ENCODE assay signal across 9 cellular contexts in the genomic region with DNA sequence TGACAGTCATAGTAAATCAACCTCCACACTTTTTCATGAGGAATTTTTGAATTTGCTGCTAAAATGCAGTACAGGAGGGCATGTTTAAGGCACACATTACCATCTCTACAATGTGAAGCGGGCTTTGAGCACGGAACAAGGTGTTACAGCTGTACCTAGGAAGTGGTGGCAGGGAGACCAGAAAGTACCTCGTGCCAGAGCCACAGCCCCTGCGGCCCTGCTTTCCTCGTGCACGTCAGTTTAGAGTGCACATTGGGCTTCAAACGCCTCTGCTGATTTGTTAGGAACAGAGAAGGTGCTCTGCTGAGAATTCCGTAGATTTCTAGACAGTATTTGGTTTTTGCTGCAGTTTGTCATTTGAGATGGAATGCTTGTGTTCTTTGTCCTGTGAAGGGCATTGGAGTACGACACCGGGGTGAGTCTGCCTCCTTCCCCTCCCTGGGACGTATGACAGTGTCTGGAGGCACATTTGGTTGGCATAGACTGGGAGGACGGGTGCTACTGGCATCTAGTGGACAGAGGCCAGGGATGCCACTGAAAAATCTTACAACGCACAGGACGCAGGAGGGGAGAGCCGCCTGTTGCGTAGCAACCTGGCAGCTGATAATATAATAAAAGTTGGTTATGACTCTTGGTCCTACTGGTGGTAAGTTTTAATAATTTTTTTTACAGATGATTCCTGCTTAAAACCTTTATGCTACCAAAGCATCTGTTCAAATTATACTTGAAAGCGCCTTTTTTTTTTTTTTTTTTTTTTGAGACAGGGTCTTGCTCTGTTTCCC. TPM values are rescaled to one million over a fixed set of nuclear protein-coding genes. Genes with fewer than 3 reads are reported as not detected.
DNase-seq lines count a peak whose midpoint lies in the region; ATAC-seq and TF ChIP-seq lines count a peak whose summit lies in the region.
"Had no signal": no experiment of that assay in that cellular context is flagged by ENCODE, and none has a peak within 500 bp of the region (broad histone marks: within the 10 kb centered on the region; RNA-seq: fewer than 3 reads in every experiment).

No MANE protein-coding gene starts in this region.

- H3K27ac ChIP-seq in GM23338 (ENCODE audit: low read depth) (peak overlapping the region; percentile 8; the same call in 1 of the 2 replicates), SK-N-SH (ENCODE audit: low read depth in 2 of 2, low read length in 1 of 2) (peak overlapping the region; percentile 47 to 63)

- TF ChIP-seq CTCF in GM23338 (conservative IDR thresholded peaks at IDR 0.05; ENCODE audit: low read depth in 2 of 2): peak; percentile 25 to 35
- peak; percentile 88 for TF ChIP-seq CTCF in SK-N-SH (IDR thresholded peaks at IDR 0.05)
- no peak for TF ChIP-seq CTCF in omental fat pad (IDR thresholded peaks at IDR 0.05)

- H3K4me3 ChIP-seq in GM23338 (no peak overlapping the region), SK-N-SH (ENCODE audit: low read depth in 2 of 2, low read length in 1 of 2) (no peak overlapping the region)

- DNase-seq in AG20443 (ENCODE audit: low spot score) (peak; percentile 64), GM23338 (ENCODE audit: low spot score) (no peak), SK-N-SH (peak; percentile 88), fibroblast of gingiva (ENCODE audit: low read depth) (peak; percentile 82), omental fat pad (ENCODE audit: low spot score) (no peak)
- no peak for DNase-seq in stimulated activated CD4-positive, alpha-beta T cell treated with anti-CD3 and anti-CD28 coated beads, Interleukin-2, amount 100 ng/mL, for 48 hours
- DNase-seq: naive B cell had no signal

- peaks cover 4% of the 10 kb centered on the region for H3K27me3 Mint-ChIP-seq in GM23338 (ENCODE audit: insufficient read depth, low read depth, poor library complexity)
- H3K27me3 Mint-ChIP-seq: naive B cell had no signal

- H3K36me3 ChIP-seq in GM23338 (ENCODE audit: insufficient read depth) (no peaks in the 10 kb centered on the region), SK-N-SH (replicated peaks in 1 of 2; ENCODE audit: control insufficient read depth in 1 of 2, insufficient read depth in 2 of 2, low read length in 1 of 2) (peaks cover 0 to 4% of the 10 kb centered on the region in 2 experiments)

- H3K36me3 Mint-ChIP-seq in GM23338 (ENCODE audit: low read depth): no peaks in the 10 kb centered on the region
- H3K36me3 Mint-ChIP-seq: naive B cell had no signal

- H3K9me3 ChIP-seq in SK-N-SH: no peaks in the 10 kb centered on the region

- POLR2A ChIA-PET in SK-N-SH (lab: Yijun Ruan, JAX): interaction anchor here (0.8 kb wide), 1 partner anchor 145 kb away, joined by 3 read pairs; no protein-coding TSS in a partner anchor

- no peaks in the 10 kb centered on the region for H3K9me2 ChIP-seq in GM23338 (ENCODE audit: insufficient read depth)
- H3K9me2 ChIP-seq in SK-N-SH: no peaks in the 10 kb centered on the region

- CTCF ChIA-PET in SK-N-SH (lab: Yijun Ruan, JAX): interaction anchor here (0.6 to 5.4 kb wide), 30 partner anchors 9 to 303 kb away, joined by 3 to 35 read pairs (median 4); a partner anchor contains a TSS

- H3K4me3 Mint-ChIP-seq in GM23338: no peak overlapping the region
- H3K4me3 Mint-ChIP-seq: naive B cell had no signal

- ATAC-seq in GM23338 (peak; percentile 66), omental fat pad (ENCODE audit: low FRiP score) (peak; percentile 82), GM21529 (IDR thresholded peaks at IDR 0.05; ENCODE audit: unreplicated experiment) (no peak), GM19023 (IDR thresholded peaks at IDR 0.05; ENCODE audit: unreplicated experiment) (no peak)

- H3K27ac Mint-ChIP-seq in GM23338: peak overlapping the region; percentile 47; the same call in 1 of the 2 replicates

- peaks cover 79% of the 10 kb centered on the region for H4K20me1 ChIP-seq in GM23338 (replicated peaks; ENCODE audit: insufficient read depth)
- peaks cover 97% of the 10 kb centered on the region for H4K20me1 ChIP-seq in SK-N-SH (ENCODE audit: insufficient read depth)

- TF ChIP-seq EP300 in SK-N-SH (IDR thresholded peaks at IDR 0.05; ENCODE audit: borderline replicate concordance in 1 of 2, low read depth in 1 of 2, low read length in 1 of 2): no peak

- H3F3A ChIP-seq in GM23338 (replicated peaks; ENCODE audit: low read depth): 0 out of 2 replicates have a peak, but pooled peaks cover 6% of the 10 kb centered on the region
- peaks cover 39% of the 10 kb centered on the region for H3F3A ChIP-seq in SK-N-SH (replicated peaks; ENCODE audit: insufficient read depth)

- 32% methylated on average over 17 of the region's 17 CpGs for WGBS in SK-N-SH (ENCODE audit: low lambda C conversion rate)

- H2AFZ ChIP-seq in GM23338: no peak overlapping the region
- no peak overlapping the region for H2AFZ ChIP-seq in SK-N-SH (ENCODE audit: low read depth)

- H3K4me1 ChIP-seq in GM23338 (ENCODE audit: insufficient read depth) (peaks cover 2% of the 10 kb centered on the region; the same call in 1 of the 2 replicates), SK-N-SH (ENCODE audit: control insufficient read depth in 1 of 2, insufficient read depth in 2 of 2, low read depth in 1 of 2, low read length in 1 of 2) (peaks cover 25 to 34% of the 10 kb centered on the region in 2 experiments)

- peaks cover 100% of the 10 kb centered on the region for H3K79me2 ChIP-seq in GM23338 (replicated peaks; ENCODE audit: insufficient read depth)
- H3K79me2 ChIP-seq in SK-N-SH (ENCODE audit: insufficient read depth): peaks cover 100% of the 10 kb centered on the region

- peaks cover 25% of the 10 kb centered on the region for H3K4me1 Mint-ChIP-seq in GM23338

- peak; percentile 93 for TF ChIP-seq RAD21 in SK-N-SH (IDR thresholded peaks at IDR 0.05; ENCODE audit: low read length)

- no peaks in the 10 kb centered on the region for H3K9me3 Mint-ChIP-seq in GM23338
- H3K9me3 Mint-ChIP-seq: naive B cell had no signal

- H3K9ac ChIP-seq in SK-N-SH: peak overlapping the region; percentile 16; the same call in 1 of the 2 replicates

- H3K27me3 ChIP-seq in GM23338 (ENCODE audit: insufficient read depth) (no peaks in the 10 kb centered on the region), SK-N-SH (ENCODE audit: insufficient read depth) (no peaks in the 10 kb centered on the region)

- no peak overlapping the region for H3K4me2 ChIP-seq in GM23338
- peak overlapping the region; percentile 56 for H3K4me2 ChIP-seq in SK-N-SH

TF ChIP-seq in GM23338, 12 proteins besides CTCF, POLR2A, EP300 and RAD21 (continues in another document):
- TF ChIP-seq CREB1 (CRISPR knock-in tag; IDR thresholded peaks at IDR 0.05; ENCODE audit: low read depth) (no peak), JUNB (IDR thresholded peaks at IDR 0.05; ENCODE audit: unreplicated experiment) (no peak), ZNF331 (CRISPR knock-in tag; IDR thresholded peaks at IDR 0.05; ENCODE audit: low read depth) (no peak)
- TF ChIP-seq, protein P1, sequence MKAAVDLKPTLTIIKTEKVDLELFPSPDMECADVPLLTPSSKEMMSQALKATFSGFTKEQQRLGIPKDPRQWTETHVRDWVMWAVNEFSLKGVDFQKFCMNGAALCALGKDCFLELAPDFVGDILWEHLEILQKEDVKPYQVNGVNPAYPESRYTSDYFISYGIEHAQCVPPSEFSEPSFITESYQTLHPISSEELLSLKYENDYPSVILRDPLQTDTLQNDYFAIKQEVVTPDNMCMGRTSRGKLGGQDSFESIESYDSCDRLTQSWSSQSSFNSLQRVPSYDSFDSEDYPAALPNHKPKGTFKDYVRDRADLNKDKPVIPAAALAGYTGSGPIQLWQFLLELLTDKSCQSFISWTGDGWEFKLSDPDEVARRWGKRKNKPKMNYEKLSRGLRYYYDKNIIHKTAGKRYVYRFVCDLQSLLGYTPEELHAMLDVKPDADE (IDR thresholded peaks at IDR 0.05): no peak

TF ChIP-seq in SK-N-SH, 30 proteins besides CTCF, POLR2A, EP300 and RAD21 (continues in another document):
- TF ChIP-seq RFX5 (IDR thresholded peaks at IDR 0.05; ENCODE audit: low read length): 0 out of 2 replicates have a peak, but pooled peaks have one; percentile 48
- TF ChIP-seq, protein P2, sequence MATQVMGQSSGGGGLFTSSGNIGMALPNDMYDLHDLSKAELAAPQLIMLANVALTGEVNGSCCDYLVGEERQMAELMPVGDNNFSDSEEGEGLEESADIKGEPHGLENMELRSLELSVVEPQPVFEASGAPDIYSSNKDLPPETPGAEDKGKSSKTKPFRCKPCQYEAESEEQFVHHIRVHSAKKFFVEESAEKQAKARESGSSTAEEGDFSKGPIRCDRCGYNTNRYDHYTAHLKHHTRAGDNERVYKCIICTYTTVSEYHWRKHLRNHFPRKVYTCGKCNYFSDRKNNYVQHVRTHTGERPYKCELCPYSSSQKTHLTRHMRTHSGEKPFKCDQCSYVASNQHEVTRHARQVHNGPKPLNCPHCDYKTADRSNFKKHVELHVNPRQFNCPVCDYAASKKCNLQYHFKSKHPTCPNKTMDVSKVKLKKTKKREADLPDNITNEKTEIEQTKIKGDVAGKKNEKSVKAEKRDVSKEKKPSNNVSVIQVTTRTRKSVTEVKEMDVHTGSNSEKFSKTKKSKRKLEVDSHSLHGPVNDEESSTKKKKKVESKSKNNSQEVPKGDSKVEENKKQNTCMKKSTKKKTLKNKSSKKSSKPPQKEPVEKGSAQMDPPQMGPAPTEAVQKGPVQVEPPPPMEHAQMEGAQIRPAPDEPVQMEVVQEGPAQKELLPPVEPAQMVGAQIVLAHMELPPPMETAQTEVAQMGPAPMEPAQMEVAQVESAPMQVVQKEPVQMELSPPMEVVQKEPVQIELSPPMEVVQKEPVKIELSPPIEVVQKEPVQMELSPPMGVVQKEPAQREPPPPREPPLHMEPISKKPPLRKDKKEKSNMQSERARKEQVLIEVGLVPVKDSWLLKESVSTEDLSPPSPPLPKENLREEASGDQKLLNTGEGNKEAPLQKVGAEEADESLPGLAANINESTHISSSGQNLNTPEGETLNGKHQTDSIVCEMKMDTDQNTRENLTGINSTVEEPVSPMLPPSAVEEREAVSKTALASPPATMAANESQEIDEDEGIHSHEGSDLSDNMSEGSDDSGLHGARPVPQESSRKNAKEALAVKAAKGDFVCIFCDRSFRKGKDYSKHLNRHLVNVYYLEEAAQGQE (IDR thresholded peaks at IDR 0.05; ENCODE audit: low read depth, low read length): peak; percentile 54; the same call in 1 of the 2 replicates
- peak; percentile 16; the same call in 1 of the 2 replicates for TF ChIP-seq RCOR1 (IDR thresholded peaks at IDR 0.05; ENCODE audit: low read length)
- peak; percentile 40; the same call in 1 of the 2 replicates for TF ChIP-seq TCF12 (IDR thresholded peaks at IDR 0.05)
- no peak for TF ChIP-seq TAF1 (IDR thresholded peaks at IDR 0.05; ENCODE audit: borderline replicate concordance, low read depth, low read length)
- no peak for TF ChIP-seq YY1 (IDR thresholded peaks at IDR 0.05; ENCODE audit: low read depth)
- no peak for TF ChIP-seq FOXJ3 (CRISPR knock-in tag; IDR thresholded peaks at IDR 0.05)
- peak; percentile 74 for TF ChIP-seq SMC3 (IDR thresholded peaks at IDR 0.05; ENCODE audit: low read depth, low read length)

RNA-seq across cellular contexts. Expression of a gene that starts 9.1 kb away (rescaled TPM):
- 62.4 and 66.0 TPM in 2 replicates for total RNA-seq in GM23338 (2014; rRNA removed; shearing (Covaris generic))
- polyA plus RNA-seq in GM23338 (2016; fragmentation: Nextera tagmentation; extraction: Ambion mirVana) (12.2 and 12.3 TPM in 2 replicates), SK-N-SH (2012; rRNA removed) (33.6 and 36.4 TPM in 2 replicates)
- polyA plus RNA-seq in SK-N-SH (2012; cell fraction: cytosol; rRNA removed): 21.3 and 29.9 TPM in 2 replicates
- 43.8 and 54.0 TPM in 2 replicates for polyA plus RNA-seq in SK-N-SH (2012; cell fraction: nucleus; rRNA removed)
- total RNA-seq in omental fat pad: 10 to 100 TPM; 35.8 to 61.0 (median 38.4) TPM

Comparison
In these comparisons a context has a peak if more than half of its experiments do, and no peak if none do; other contexts are left out.
1. DNase-seq: peak in AG20443 (single experiment), SK-N-SH (single experiment) and fibroblast of gingiva (single experiment); none in GM23338 (single experiment), omental fat pad (single experiment) and stimulated activated CD4-positive, alpha-beta T cell treated with anti-CD3 and anti-CD28 coated beads, Interleukin-2, amount 100 ng/mL, for 48 hours (0 of 2).
2. ATAC-seq: peak in GM23338 (single experiment) and omental fat pad (single experiment); none in GM21529 (single experiment) and GM19023 (single experiment).
3. CTCF ChIP-seq: peak in GM23338 (2 of 2) and SK-N-SH (single experiment); none in omental fat pad (0 of 3).